ENCODE assay signal across 1 cellular context in genomic region chr6:27388293-27389197, GRCh38.
TF ChIP-seq lines count a peak whose summit lies in the region.

Gene ZNF391, plus strand, starts transcription at chr6:27388759. Its CDS starts 11,612 bp downstream, at chr6:27400371.

TF ChIP-seq in HepG2, 621 proteins besides CTCF, POLR2A, EP300 and RAD21 (continued from another document and continues in another):
- TF ChIP-seq ZNF282 (IDR thresholded peaks at IDR 0.05; ENCODE audit: partially characterized antibody): no peak
- TF ChIP-seq ZFP37 (CRISPR knock-in tag; IDR thresholded peaks at IDR 0.05; ENCODE audit: borderline replicate concordance): peak; percentile 77; the same call in 1 of the 2 replicates
- TF ChIP-seq ZFP36L2 (CRISPR knock-in tag; IDR thresholded peaks at IDR 0.05): no peak
- TF ChIP-seq ZBTB49 (CRISPR knock-in tag; IDR thresholded peaks at IDR 0.05; ENCODE audit: borderline replicate concordance): no peak
- 0 out of 2 replicates have a peak, but pooled peaks have one; percentile 61 for TF ChIP-seq ZSCAN12 (CRISPR knock-in tag; IDR thresholded peaks at IDR 0.05)
- TF ChIP-seq POLR2AphosphoS5 (IDR thresholded peaks at IDR 0.05; ENCODE audit: low read depth, low read length): peak; percentile 82
- TF ChIP-seq GATAD1 (CRISPR knock-in tag; IDR thresholded peaks at IDR 0.05): peak; percentile 93
- peak; percentile 83; the same call in 1 of the 2 replicates for TF ChIP-seq ZNF101 (CRISPR knock-in tag; IDR thresholded peaks at IDR 0.05; ENCODE audit: borderline replicate concordance, low read depth)
- TF ChIP-seq SIN3A (IDR thresholded peaks at IDR 0.05; ENCODE audit: borderline replicate concordance, low read depth, low read length): peak; percentile 48; the same call in 1 of the 2 replicates
- no peak for TF ChIP-seq ZBTB14 (CRISPR knock-in tag; IDR thresholded peaks at IDR 0.05)
- no peak for TF ChIP-seq ZNF597 (CRISPR knock-in tag; IDR thresholded peaks at IDR 0.05)
- peak; percentile 90 for TF ChIP-seq KDM5A (IDR thresholded peaks at IDR 0.05; ENCODE audit: borderline replicate concordance, low read length)
- TF ChIP-seq NFKB2 (CRISPR knock-in tag; IDR thresholded peaks at IDR 0.05; ENCODE audit: borderline replicate concordance): peak; percentile 94; the same call in 1 of the 2 replicates
- peak; percentile 65 for TF ChIP-seq TBL1XR1 (IDR thresholded peaks at IDR 0.05; ENCODE audit: borderline replicate concordance, low read length, partially characterized antibody)
- peak; percentile 66; the same call in 1 of the 2 replicates for TF ChIP-seq ZBED4 (CRISPR knock-in tag; IDR thresholded peaks at IDR 0.05; ENCODE audit: borderline replicate concordance)
- TF ChIP-seq MEIS2 (CRISPR knock-in tag; IDR thresholded peaks at IDR 0.05): peak; percentile 47; the same call in 1 of the 2 replicates
- peak; percentile 85 for TF ChIP-seq ZNF777 (CRISPR knock-in tag; IDR thresholded peaks at IDR 0.05)
- no peak for TF ChIP-seq CREM (IDR thresholded peaks at IDR 0.05)
- TF ChIP-seq CREM (CRISPR knock-in tag; IDR thresholded peaks at IDR 0.05): no peak
- TF ChIP-seq ZFP90 (CRISPR knock-in tag; IDR thresholded peaks at IDR 0.05; ENCODE audit: borderline replicate concordance): peak; percentile 82
- no peak for TF ChIP-seq HDAC6 (IDR thresholded peaks at IDR 0.05; ENCODE audit: low read depth, low read length)
- TF ChIP-seq ATRX (CRISPR knock-in tag; IDR thresholded peaks at IDR 0.05; ENCODE audit: borderline replicate concordance): no peak
- peak; percentile 34; the same call in 1 of the 3 replicates for TF ChIP-seq MXI1 (IDR thresholded peaks at IDR 0.05; ENCODE audit: borderline replicate concordance, low read depth, low read length)
- TF ChIP-seq RXRB (CRISPR knock-in tag; IDR thresholded peaks at IDR 0.05; ENCODE audit: borderline replicate concordance): peak; percentile 77
- TF ChIP-seq ZGPAT (CRISPR knock-in tag; IDR thresholded peaks at IDR 0.05): peak; percentile 94
- TF ChIP-seq BRF2 (CRISPR knock-in tag; IDR thresholded peaks at IDR 0.05): peak; percentile 94
- TF ChIP-seq ZNF432 (CRISPR knock-in tag; IDR thresholded peaks at IDR 0.05; ENCODE audit: borderline replicate concordance): no peak
- TF ChIP-seq SCMH1 (CRISPR knock-in tag; IDR thresholded peaks at IDR 0.05; ENCODE audit: borderline replicate concordance): no peak
- TF ChIP-seq FOXO1 (CRISPR knock-in tag; IDR thresholded peaks at IDR 0.05): 0 out of 2 replicates have a peak, but pooled peaks have one; percentile 50
- TF ChIP-seq ZNF792 (CRISPR knock-in tag; IDR thresholded peaks at IDR 0.05): peak; percentile 89; the same call in 1 of the 2 replicates
- no peak for TF ChIP-seq PLRG1 (conservative IDR thresholded peaks at IDR 0.05)
- 0 out of 2 replicates have a peak, but pooled peaks have one; percentile 77 for TF ChIP-seq PCBP1 (IDR thresholded peaks at IDR 0.05; ENCODE audit: borderline replicate concordance, low read depth, low read length)
- TF ChIP-seq MAFG (CRISPR knock-in tag; IDR thresholded peaks at IDR 0.05): no peak
- peak; percentile 80 for TF ChIP-seq ZHX2 (IDR thresholded peaks at IDR 0.05; ENCODE audit: low read depth)
- TF ChIP-seq ZHX2 (CRISPR knock-in tag; IDR thresholded peaks at IDR 0.05; ENCODE audit: borderline replicate concordance): 0 out of 2 replicates have a peak, but pooled peaks have one; percentile 70
- TF ChIP-seq ZNF790 (CRISPR knock-in tag; IDR thresholded peaks at IDR 0.05; ENCODE audit: borderline replicate concordance): no peak
- peak; percentile 86; the same call in 1 of the 2 replicates for TF ChIP-seq ZNF761 (CRISPR knock-in tag; conservative IDR thresholded peaks at IDR 0.05)
- TF ChIP-seq ZNF18 (CRISPR knock-in tag; IDR thresholded peaks at IDR 0.05; ENCODE audit: insufficient replicate concordance): no peak
- TF ChIP-seq MIER2 (CRISPR knock-in tag; IDR thresholded peaks at IDR 0.05): peak; percentile 74
- peak; percentile 94; the same call in 1 of the 2 replicates for TF ChIP-seq ZNF292 (CRISPR knock-in tag; IDR thresholded peaks at IDR 0.05; ENCODE audit: borderline replicate concordance, low read depth)
- TF ChIP-seq CCAR2 (optimal IDR thresholded peaks at IDR 0.05; ENCODE audit: low read depth, low read length): peak; percentile 60
- peak; percentile 92 for TF ChIP-seq ZNF317 (CRISPR knock-in tag; IDR thresholded peaks at IDR 0.05)
- no peak for TF ChIP-seq FOXP1 (IDR thresholded peaks at IDR 0.05)
- TF ChIP-seq FOXP1 (CRISPR knock-in tag; IDR thresholded peaks at IDR 0.05): peak; percentile 32; the same call in 1 of the 2 replicates
- TF ChIP-seq ZBTB3 (CRISPR knock-in tag; IDR thresholded peaks at IDR 0.05; ENCODE audit: borderline replicate concordance, low read depth): no peak
- peak; percentile 94 for TF ChIP-seq ZBTB38 (CRISPR knock-in tag; IDR thresholded peaks at IDR 0.05)
- TF ChIP-seq RBAK (CRISPR knock-in tag; IDR thresholded peaks at IDR 0.05): no peak
